Comparison of ENCODE assay signal across 16 cellular contexts in genomic region chr11:67381244-67381972, GRCh38. TPM values are rescaled to one million over a fixed set of nuclear protein-coding genes. Genes with fewer than 3 reads are reported as not detected.
DNase-seq lines count a peak whose midpoint lies in the region; ATAC-seq and TF ChIP-seq lines count a peak whose summit lies in the region.
"Had no signal": no experiment of that assay in that cellular context is flagged by ENCODE, and none has a peak within 500 bp of the region (broad histone marks: within the 10 kb centered on the region; RNA-seq: fewer than 3 reads in every experiment).

No MANE protein-coding gene starts in this region.

- no peaks in the 10 kb centered on the region for H3K9me3 Mint-ChIP-seq in stimulated activated naive CD8-positive, alpha-beta T cell treated with anti-CD3 and anti-CD28 coated beads, Interleukin-15, Interleukin-2, amounts not matched to agents 100 ng/mL and 50 ng/mL, for 24 hours
- no peaks in the 10 kb centered on the region for H3K9me3 Mint-ChIP-seq in activated naive CD4-positive, alpha-beta T cell treated with anti-CD3 and anti-CD28 coated beads for 36 hours

- H3K36me3 Mint-ChIP-seq in stimulated activated naive CD8-positive, alpha-beta T cell treated with anti-CD3 and anti-CD28 coated beads, Interleukin-15, Interleukin-2, amounts not matched to agents 100 ng/mL and 50 ng/mL, for 24 hours (ENCODE audit: low read depth), result no peaks in the 10 kb centered on the region
- no peaks in the 10 kb centered on the region for H3K36me3 Mint-ChIP-seq in activated naive CD4-positive, alpha-beta T cell treated with anti-CD3 and anti-CD28 coated beads for 36 hours (ENCODE audit: low read depth)

- BruUV-seq in Panc1 (replicated peaks; lab: Mats Ljungman, UMichigan), result no TSS peak

- H3K9me3 ChIP-seq in Panc1 (ENCODE audit: control insufficient read depth, insufficient read depth, low read depth, low read length), result no peaks in the 10 kb centered on the region
- H3K9me3 ChIP-seq in left lung, result no peaks in the 10 kb centered on the region
- H3K9me3 ChIP-seq: HAP-1, pancreas had no signal

- peaks cover 34% of the 10 kb centered on the region for H3K4me1 Mint-ChIP-seq in stimulated activated naive CD8-positive, alpha-beta T cell treated with anti-CD3 and anti-CD28 coated beads, Interleukin-15, Interleukin-2, amounts not matched to agents 100 ng/mL and 50 ng/mL, for 24 hours (ENCODE audit: low read depth)
- peaks cover 2% of the 10 kb centered on the region for H3K4me1 Mint-ChIP-seq in activated naive CD4-positive, alpha-beta T cell treated with anti-CD3 and anti-CD28 coated beads for 36 hours (ENCODE audit: low read depth)

- in situ Hi-C loops in Panc1 (cut with HindIII; ENCODE audit: low pct_unique_long_range_greater_than_20kb, low sequenced_read_pairs) (no loop called here), GM13977 (cut with MboI; ENCODE audit: low pct_unique_long_range_greater_than_20kb, low sequenced_read_pairs, unreplicated experiment) (loop anchor here (10.0 kb wide), 1 partner anchor 47 kb away; no protein-coding TSS in a partner anchor)

- peaks cover 55% of the 10 kb centered on the region for H3K4me1 ChIP-seq in Panc1 (ENCODE audit: control insufficient read depth, insufficient read depth, low read length)
- peaks cover 4 to 32% of the 10 kb centered on the region in 2 donors for H3K4me1 ChIP-seq in left lung
- H3K4me1 ChIP-seq: HAP-1, pancreas had no signal

- H3K4me3 ChIP-seq in Panc1 (ENCODE audit: low read depth in 2 of 2, low read length in 2 of 2), result no peak overlapping the region
- H3K4me3 ChIP-seq in left lung, result no peak overlapping the region
- H3K4me3 ChIP-seq: HAP-1, pancreas had no signal

- no peaks in the 10 kb centered on the region for H3K27me3 Mint-ChIP-seq in stimulated activated naive CD8-positive, alpha-beta T cell treated with anti-CD3 and anti-CD28 coated beads, Interleukin-15, Interleukin-2, amounts not matched to agents 100 ng/mL and 50 ng/mL, for 24 hours
- peaks cover 5% of the 10 kb centered on the region for H3K27me3 Mint-ChIP-seq in activated naive CD4-positive, alpha-beta T cell treated with anti-CD3 and anti-CD28 coated beads for 36 hours (ENCODE audit: low read depth)

- H3K27ac Mint-ChIP-seq in stimulated activated naive CD8-positive, alpha-beta T cell treated with anti-CD3 and anti-CD28 coated beads, Interleukin-15, Interleukin-2, amounts not matched to agents 100 ng/mL and 50 ng/mL, for 24 hours, result peak overlapping the region; percentile 19
- H3K27ac Mint-ChIP-seq in activated naive CD4-positive, alpha-beta T cell treated with anti-CD3 and anti-CD28 coated beads for 36 hours, result no peak overlapping the region

- TF ChIP-seq CTCF in Panc1 (IDR thresholded peaks at IDR 0.05) (no peak), left lung (IDR thresholded peaks at IDR 0.05) (no peak), GM13977 (IDR thresholded peaks at IDR 0.05; ENCODE audit: extremely low read depth, insufficient read depth, missing control alignments) (no peak)

- CTCF ChIA-PET in Panc1 (lab: Charles Lee), result interaction anchor here (0.6 to 7.7 kb wide), 20 partner anchors 8 to 765 kb away, joined by 3 to 207 read pairs (median 5); partner anchors contain the start of genes ANKRD13D, CLCF1, PITPNM1 and POLD4
- CTCF ChIA-PET in activated naive CD4-positive, alpha-beta T cell treated with anti-CD3 and anti-CD28 coated beads for 36 hours (lab: Charles Lee), result interaction anchor here (0.6 to 19.4 kb wide), 26 partner anchors 8 to 324 kb away, joined by 3 to 636 read pairs (median 4); partner anchors contain the start of genes CLCF1, POLD4, PPP1CA and RAD9A

- no peaks in the 10 kb centered on the region for H3K27me3 ChIP-seq in Panc1 (ENCODE audit: control insufficient read depth, insufficient read depth, low read length)
- no peaks in the 10 kb centered on the region for H3K27me3 ChIP-seq in left lung
- H3K27me3 ChIP-seq: pancreas had no signal

- intact Hi-C loops in Panc1 (cut with micrococcal nuclease; ENCODE audit: unreplicated experiment), result loop anchor here (5.0 to 10.0 kb wide), 2 partner anchors 34 to 117 kb away; partner anchors contain the start of gene GRK2
- intact Hi-C loops in left lung (cut with DNase I), result no loop called here
- intact Hi-C loops in activated naive CD4-positive, alpha-beta T cell treated with anti-CD3 and anti-CD28 coated beads for 36 hours (cut with micrococcal nuclease), result no loop called here

- peak overlapping the region; percentile 34 for H3K27ac ChIP-seq in Panc1 (ENCODE audit: low read length)
- peak overlapping the region in 1 of 2 donors; percentile 80 for H3K27ac ChIP-seq in left lung

- POLR2A ChIA-PET in Panc1 (lab: Charles Lee), result interaction anchor here (0.5 to 1.4 kb wide), 9 partner anchors 8 to 1490 kb away, joined by 3 to 11 read pairs (median 7); partner anchors contain the start of gene CLCF1

- DNase-seq in stimulated activated naive CD8-positive, alpha-beta T cell treated with anti-CD3 and anti-CD28 coated beads, Interleukin-15, Interleukin-2, amounts not matched to agents 100 U/mL and 50 U/mL, for 24 hours, result no peak
- DNase-seq in Panc1 (ENCODE audit: low read depth, low spot score) (no peak), left lung (no peak), NCI-H446 treated with DMSO at 0.1 percent for 48 hours (lab: John Stamatoyannopoulos, UW) (no peak), GM13977 (ENCODE audit: low spot score) (no peak)
- no peak for DNase-seq in activated naive CD4-positive, alpha-beta T cell treated with anti-CD3 and anti-CD28 coated beads for 36 hours
- DNase-seq in activated CD4-positive, alpha-beta T cell treated with anti-CD3 and anti-CD28 coated beads, Interleukin-2, amount 50 U/mL, for 1 hour, result no peak
- DNase-seq: DMS79 treated with DMSO at 0.1 percent for 48 hours; effector CD4-positive, alpha-beta T cell; head of caudate nucleus; NCI-H524; pancreas; stimulated activated CD4-positive, alpha-beta T cell treated with anti-CD3 and anti-CD28 coated beads, Interleukin-2, amount 100 ng/mL, for 24 hours had no signal

- no peak for ATAC-seq in stimulated activated naive CD8-positive, alpha-beta T cell treated with anti-CD3 and anti-CD28 coated beads, Interleukin-15, Interleukin-2, amounts not matched to agents 100 U/mL and 50 U/mL, for 24 hours
- ATAC-seq in Panc1 (no peak), left lung (peak; percentile 4)

- H3K4me3 Mint-ChIP-seq in stimulated activated naive CD8-positive, alpha-beta T cell treated with anti-CD3 and anti-CD28 coated beads, Interleukin-15, Interleukin-2, amounts not matched to agents 100 ng/mL and 50 ng/mL, for 24 hours, result no peak overlapping the region
- no peak overlapping the region for H3K4me3 Mint-ChIP-seq in activated naive CD4-positive, alpha-beta T cell treated with anti-CD3 and anti-CD28 coated beads for 36 hours

- H3K36me3 ChIP-seq in Panc1 (ENCODE audit: control insufficient read depth, insufficient read depth, low read length) (no peaks in the 10 kb centered on the region), left lung (no peaks in the 10 kb centered on the region)
- H3K36me3 ChIP-seq: HAP-1, pancreas had no signal

RNA-seq across cellular contexts. Expression of gene CLCF1, which starts 8.0 kb away (rescaled TPM):
- total RNA-seq in Panc1 (2021; ENCODE audit: unreplicated experiment) (9.3 TPM), left lung (1 to 10 TPM; 7.3 to 9.2 TPM)
- polyA plus RNA-seq in Panc1 (2012; ENCODE audit: insufficient read length), result 9.0 TPM
- total RNA-seq in activated naive CD4-positive, alpha-beta T cell treated with anti-CD3 and anti-CD28 coated beads for 36 hours, result not detected

RNA-seq across cellular contexts. Expression of gene RAD9A, which starts 10.4 kb away (rescaled TPM):
- total RNA-seq in Panc1 (2021; ENCODE audit: unreplicated experiment) (33.1 TPM), left lung (10 to 100 TPM; 18.4 to 21.5 TPM)
- 24.4 TPM for polyA plus RNA-seq in Panc1 (2012; ENCODE audit: insufficient read length)
- 10 to 100 TPM; 29.5 to 30.7 TPM for total RNA-seq in activated naive CD4-positive, alpha-beta T cell treated with anti-CD3 and anti-CD28 coated beads for 36 hours

RNA-seq across cellular contexts. Expression of gene PPP1CA, which starts 20.2 kb away (rescaled TPM):
- total RNA-seq in Panc1 (2021; ENCODE audit: unreplicated experiment), result 361 TPM
- 412 TPM for polyA plus RNA-seq in Panc1 (2012; ENCODE audit: insufficient read length)
- total RNA-seq in left lung, result 100 to 1,000 TPM; 138 to 173 TPM
- 100 to 1,000 TPM; 202 to 204 TPM for total RNA-seq in activated naive CD4-positive, alpha-beta T cell treated with anti-CD3 and anti-CD28 coated beads for 36 hours

RNA-seq across cellular contexts. Expression of gene TBC1D10C, which starts 22.5 kb away (rescaled TPM):
- total RNA-seq in Panc1 (2021; ENCODE audit: unreplicated experiment) (0.33 TPM), left lung (10 to 100 TPM in 1 of 2 donors, 1 to 10 TPM in 1; 8.0 to 15.5 TPM)
- 0.68 TPM for polyA plus RNA-seq in Panc1 (2012; ENCODE audit: insufficient read length)
- 10 to 100 TPM; 73.7 to 81.4 TPM for total RNA-seq in activated naive CD4-positive, alpha-beta T cell treated with anti-CD3 and anti-CD28 coated beads for 36 hours
- total RNA-seq: A673 had no signal

RNA-seq across cellular contexts. Expression of gene POLD4, which starts 28.1 kb away (rescaled TPM):
- 78.7 TPM for total RNA-seq in Panc1 (2021; ENCODE audit: unreplicated experiment)
- polyA plus RNA-seq in Panc1 (2012; ENCODE audit: insufficient read length), result 119 TPM
- 10 to 100 TPM; 67.7 to 77.3 TPM for total RNA-seq in left lung
- 10 to 100 TPM; 40.7 to 42.0 TPM for total RNA-seq in activated naive CD4-positive, alpha-beta T cell treated with anti-CD3 and anti-CD28 coated beads for 36 hours
